In the genomic region with DNA sequence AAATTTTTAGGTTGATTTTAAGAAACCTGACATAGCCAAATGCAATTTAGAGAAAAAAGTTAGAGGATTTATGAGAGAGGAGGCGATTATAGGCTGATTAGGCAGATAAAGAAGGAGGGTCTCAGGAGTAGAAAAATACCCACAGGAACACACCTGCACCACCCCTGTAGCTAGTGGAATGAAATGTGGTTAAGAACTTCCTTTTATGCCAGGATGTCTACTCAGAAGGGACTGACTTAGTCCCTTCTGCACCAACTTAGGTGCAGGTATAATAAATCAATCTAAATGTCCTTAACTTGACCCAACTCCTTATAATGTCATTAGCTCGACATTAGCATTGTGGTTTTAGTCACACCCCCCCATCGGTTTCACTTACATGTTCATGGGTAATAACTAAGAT, we compare ENCODE assay signal across 20 cellular contexts.
"Had no signal": no experiment of that assay in that cellular context is flagged by ENCODE, and none has a peak within 500 bp of the region (broad histone marks: within the 10 kb centered on the region; RNA-seq: fewer than 3 reads in every experiment).

No MANE protein-coding gene starts in this region.

- H3K4me2 ChIP-seq: neural progenitor cell had no signal

- H3K27me3 ChIP-seq: heart left ventricle, neural progenitor cell, ovary, right atrium auricular region, sigmoid colon, suprapubic skin, thyroid gland had no signal

- FAIRE-seq: endometrium, frontal cortex, urothelium cell line had no signal

- H3K9me3 ChIP-seq: ovary, suprapubic skin, thyroid gland had no signal

- H3K27ac Mint-ChIP-seq: natural killer cell treated with Interleukin-12 subunit alpha and Interleukin-12 subunit beta and Interleukin-15 and Interleukin-18, amount 100 ng/mL, for 72 hours; neural progenitor cell; type B pancreatic cell had no signal

- H3K9me3 Mint-ChIP-seq: type B pancreatic cell had no signal

- H3K27me3 Mint-ChIP-seq: natural killer cell treated with Interleukin-12 subunit alpha and Interleukin-12 subunit beta and Interleukin-15 and Interleukin-18, amount 100 ng/mL, for 72 hours; type B pancreatic cell had no signal

- H3K4me1 Mint-ChIP-seq: neural progenitor cell had no signal

- H3K9ac ChIP-seq: neural progenitor cell had no signal

- H3K4me3 ChIP-seq: heart left ventricle, neural progenitor cell, ovary, right atrium auricular region, sigmoid colon, skin epidermis, suprapubic skin, thyroid gland had no signal

- DNase-seq: effector memory CD4-positive, alpha-beta T cell; heart left ventricle; hippocampal formation; kidney glomerular epithelial cell; nucleus accumbens; ovary; sigmoid colon; stimulated activated CD4-positive, alpha-beta T cell treated with anti-CD3 and anti-CD28 coated beads, Interleukin-12 subunit alpha, Interleukin-12 subunit beta, amount 100 ng/mL, for 4 hours; stimulated activated naive CD8-positive, alpha-beta T cell treated with anti-CD3 and anti-CD28 coated beads, Interleukin-15, Interleukin-2, amounts not matched to agents 100 U/mL and 50 U/mL, for 24 hours; thyroid gland had no signal

- H3K4me1 ChIP-seq: heart left ventricle, neural progenitor cell, right atrium auricular region, sigmoid colon, suprapubic skin, thyroid gland had no signal

- H3K27ac ChIP-seq: heart left ventricle, neural progenitor cell, ovary, right atrium auricular region, sigmoid colon, skin epidermis, suprapubic skin, thyroid gland had no signal

- H3K36me3 Mint-ChIP-seq: natural killer cell treated with Interleukin-12 subunit alpha and Interleukin-12 subunit beta and Interleukin-15 and Interleukin-18, amount 100 ng/mL, for 72 hours; neural progenitor cell; type B pancreatic cell had no signal

- H3K4me3 Mint-ChIP-seq: natural killer cell treated with Interleukin-12 subunit alpha and Interleukin-12 subunit beta and Interleukin-15 and Interleukin-18, amount 100 ng/mL, for 72 hours; neural progenitor cell; type B pancreatic cell had no signal

- ATAC-seq: esophagus mucosa; heart left ventricle; natural killer cell treated with Interleukin-12 subunit alpha and Interleukin-12 subunit beta and Interleukin-15 and Interleukin-18, amount 100 ng/mL, for 72 hours; stimulated activated naive CD8-positive, alpha-beta T cell treated with anti-CD3 and anti-CD28 coated beads, Interleukin-15, Interleukin-2, amounts not matched to agents 100 U/mL and 50 U/mL, for 24 hours had no signal

- H2AFZ ChIP-seq: neural progenitor cell had no signal

- H3K36me3 ChIP-seq: heart left ventricle, neural progenitor cell, ovary, right atrium auricular region, sigmoid colon, suprapubic skin, thyroid gland had no signal
